In the genomic region with DNA sequence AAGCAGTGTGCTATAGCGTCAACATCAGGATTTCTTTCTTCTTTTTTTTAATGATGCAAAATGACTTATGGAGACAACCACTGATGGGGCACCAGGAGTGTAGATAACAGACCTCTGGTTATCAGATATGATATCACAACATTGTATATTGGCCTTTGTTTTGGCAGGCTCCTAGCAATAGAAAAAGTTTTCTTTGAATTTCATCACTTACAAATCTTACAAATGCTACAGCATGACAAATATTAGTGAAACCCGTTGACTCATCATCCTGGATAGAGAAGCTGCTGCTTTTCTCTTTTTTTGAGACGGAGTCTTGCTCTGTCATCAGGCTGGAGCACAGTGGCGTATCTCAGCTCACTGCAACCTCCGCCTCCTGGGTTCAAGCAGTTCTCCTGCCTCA, we compare ENCODE assay signal across 17 cellular contexts.
DNase-seq lines count a peak whose midpoint lies in the region; ATAC-seq and TF ChIP-seq lines count a peak whose summit lies in the region.
"Had no signal": no experiment of that assay in that cellular context is flagged by ENCODE, and none has a peak within 500 bp of the region (broad histone marks: within the 10 kb centered on the region; RNA-seq: fewer than 3 reads in every experiment).

No MANE protein-coding gene starts in this region.

- H3K4me1 ChIP-seq in HEK293 (ENCODE audit: control insufficient read depth, insufficient read depth, low read length), result peaks cover 6% of the 10 kb centered on the region; the same call in 1 of the 2 replicates
- H3K4me1 ChIP-seq: BE2C had no signal

- H3K27ac ChIP-seq in HEK293 (ENCODE audit: extremely low read depth, low read depth, low read length), result no peak overlapping the region

- ATAC-seq in HG02798 (IDR thresholded peaks at IDR 0.05; ENCODE audit: poor library complexity, unreplicated experiment) (no peak), left lobe of liver (no peak)
- ATAC-seq: natural killer cell treated with Interleukin-12 subunit alpha and Interleukin-12 subunit beta and Interleukin-15 and Interleukin-18, amount 100 ng/mL, for 72 hours; T-cell had no signal

- POLR2A ChIA-PET in AG04449 (lab: Yijun Ruan, JAX), result no interaction called here
- POLR2A ChIA-PET in HEK293 (lab: Yijun Ruan, JAX), result no interaction called here

- DNase-seq in AG04449 (ENCODE audit: low read depth, low spot score), result peak; percentile 5
- DNase-seq in amniotic epithelial cell (ENCODE audit: low read depth), result peak; percentile 80
- DNase-seq in fibroblast of the conjunctiva (ENCODE audit: low read depth), result peak; percentile 73
- no peak for DNase-seq in NCI-H1436 (lab: John Stamatoyannopoulos, UW)
- DNase-seq in left lobe of liver (ENCODE audit: low spot score), result no peak
- no peak for DNase-seq in NCI-H187 treated with DMSO at 0.1 percent for 48 hours (lab: John Stamatoyannopoulos, UW)
- DNase-seq: activated B cell treated with CpG ODN at 0.5 μM for 24 hours; activated naive CD4-positive, alpha-beta T cell treated with Interleukin-2 at 50 U/mL for 16 hours; BE2C; NCI-H2081 treated with DMSO at 0.1 percent for 48 hours; NCI-H69; RPMI8226; substantia nigra; T-cell had no signal

- CTCF ChIA-PET in AG04449 (lab: Yijun Ruan, JAX), result no interaction called here
- CTCF ChIA-PET in HEK293 (lab: Yijun Ruan, JAX), result no interaction called here

- no peaks in the 10 kb centered on the region for H3K36me3 ChIP-seq in HEK293 (ENCODE audit: control insufficient read depth in 2 of 2, insufficient read depth in 1 of 2, low read length in 2 of 2)
- H3K36me3 ChIP-seq: BE2C had no signal

- H3K4me3 ChIP-seq in AG04449 (ENCODE audit: low read depth, low read length), result no peak overlapping the region
- H3K4me3 ChIP-seq in HEK293 (ENCODE audit: low read depth, low read length), result no peak overlapping the region

- no peaks in the 10 kb centered on the region for H3K9me3 ChIP-seq in HEK293 (ENCODE audit: control insufficient read depth, insufficient read depth, low read depth, low read length)
- H3K9me3 ChIP-seq: BE2C had no signal

- TF ChIP-seq CTCF in AG04449 (IDR thresholded peaks at IDR 0.05; ENCODE audit: insufficient read depth, low read length, missing control alignments) (no peak), HEK293 (tag by site-specific recombination; IDR thresholded peaks at IDR 0.05) (no peak)

TF ChIP-seq in HEK293, 187 proteins besides CTCF, POLR2A, EP300 and RAD21:
- peak; percentile 41; the same call in 1 of the 2 replicates for TF ChIP-seq ZNF394 (tag by site-specific recombination; IDR thresholded peaks at IDR 0.05; ENCODE audit: borderline replicate concordance)
- TF ChIP-seq YY1 (tag by site-specific recombination; IDR thresholded peaks at IDR 0.05), result no peak

Comparison
In these comparisons a context has a peak if more than half of its experiments do, and no peak if none do; other contexts are left out.
1. DNase-seq: peak in AG04449 (single experiment), amniotic epithelial cell (single experiment) and fibroblast of the conjunctiva (single experiment); none in NCI-H1436 (single experiment), left lobe of liver (single experiment) and NCI-H187 treated with DMSO at 0.1 percent for 48 hours (single experiment).